1 cellular context compared by ENCODE assay signal in the genomic region with DNA sequence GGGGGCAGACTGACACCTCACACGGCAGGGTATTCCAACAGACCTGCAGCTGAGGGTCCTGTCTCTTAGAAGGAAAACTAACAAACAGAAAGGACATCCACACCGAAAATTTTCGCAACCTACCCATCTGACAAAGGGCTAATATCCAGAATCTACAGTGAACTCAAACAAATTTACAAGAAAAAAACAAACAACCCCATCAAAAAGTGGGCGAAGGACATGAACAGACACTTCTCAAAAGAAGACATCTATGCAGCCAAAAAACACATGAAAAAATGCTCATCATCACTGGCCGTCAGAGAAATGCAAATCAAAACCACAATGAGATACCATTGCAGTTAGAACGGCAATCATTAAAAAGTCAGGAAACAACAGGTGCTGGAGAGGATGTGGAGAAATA.
TF ChIP-seq lines count a peak whose summit lies in the region.

No MANE protein-coding gene starts in this region.

TF ChIP-seq in HEK293, 187 proteins besides CTCF, POLR2A, EP300 and RAD21:
- peak; percentile 29; the same call in 1 of the 2 replicates for TF ChIP-seq SCRT2 (tag by site-specific recombination; IDR thresholded peaks at IDR 0.05)
- TF ChIP-seq ZNF184 (tag by site-specific recombination; IDR thresholded peaks at IDR 0.05): 0 out of 2 replicates have a peak, but pooled peaks have one; percentile 24
